21 cellular contexts compared by ENCODE assay signal in the genomic region with DNA sequence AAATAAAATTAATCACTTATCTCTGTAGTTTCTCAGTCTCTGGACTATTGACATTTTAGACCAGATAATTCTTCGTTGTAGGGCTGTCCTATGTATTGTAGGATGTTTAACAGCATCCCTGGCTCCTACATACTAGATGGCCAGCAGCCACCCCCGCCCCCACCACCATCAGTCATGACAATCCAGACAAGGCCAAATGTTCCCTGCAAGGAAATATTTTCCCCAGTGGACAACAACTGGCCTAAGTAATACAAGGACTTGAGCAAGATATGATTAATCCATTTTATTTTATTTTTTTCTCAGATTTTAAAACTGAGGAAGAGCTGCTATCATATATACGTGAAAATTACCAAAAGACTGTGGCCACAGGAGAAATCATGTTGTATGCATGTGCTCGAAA.
"Had no signal": no experiment of that assay in that cellular context is flagged by ENCODE, and none has a peak within 500 bp of the region (broad histone marks: within the 10 kb centered on the region; RNA-seq: fewer than 3 reads in every experiment).

No MANE protein-coding gene starts in this region.

- H3K9ac ChIP-seq: KMS-11, SK-N-SH had no signal

- ATAC-seq: K562 had no signal

- H3K4me2 ChIP-seq: KMS-11, SK-N-SH had no signal

- H3K27ac ChIP-seq: HL-60, KMS-11 had no signal

- H3K9me3 ChIP-seq: SK-N-SH had no signal

- H3K4me3 ChIP-seq: K562 had no signal

- DNase-seq: Kasumi-1, MM.1S, NCI-H1092 treated with DMSO at 0.1 percent for 48 hours, NCI-H1436, NCI-H187, NCI-H2029, NCI-H2081 treated with DMSO at 0.1 percent for 48 hours, NCI-H2171, NCI-H226, NCI-H446, NCI-H510A, NCI-H524 treated with DMSO at 0.1 percent for 48 hours, NCI-H69, NCI-H774, Right ventricle myocardium superior, RPMI8226, SK-N-SH, SW 1271 had no signal
